In the genomic region with DNA sequence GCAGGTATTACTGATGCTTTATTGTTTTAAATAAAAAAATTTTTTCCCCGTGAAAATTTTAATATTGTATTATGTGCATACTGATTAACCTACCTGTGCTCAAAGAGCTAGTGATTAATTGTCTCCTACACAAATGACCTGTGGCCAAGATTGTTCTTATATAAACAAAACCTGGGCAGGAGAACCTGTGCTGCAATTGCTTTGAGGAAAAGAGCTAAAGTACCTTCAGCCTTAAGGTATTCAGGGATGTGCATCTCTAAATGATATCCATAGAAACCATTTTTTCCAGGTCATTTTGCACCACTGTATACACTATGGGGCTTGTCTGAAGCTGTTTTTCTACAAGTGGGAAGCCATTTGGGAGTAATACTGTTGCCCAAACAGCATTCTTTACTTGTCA, we compare ENCODE assay signal across 1 cellular context.
TF ChIP-seq lines count a peak whose summit lies in the region.

No MANE protein-coding gene starts in this region.

TF ChIP-seq in HepG2, 621 proteins besides CTCF, POLR2A, EP300 and RAD21 (continued from another document):
- TF ChIP-seq, protein P1, sequence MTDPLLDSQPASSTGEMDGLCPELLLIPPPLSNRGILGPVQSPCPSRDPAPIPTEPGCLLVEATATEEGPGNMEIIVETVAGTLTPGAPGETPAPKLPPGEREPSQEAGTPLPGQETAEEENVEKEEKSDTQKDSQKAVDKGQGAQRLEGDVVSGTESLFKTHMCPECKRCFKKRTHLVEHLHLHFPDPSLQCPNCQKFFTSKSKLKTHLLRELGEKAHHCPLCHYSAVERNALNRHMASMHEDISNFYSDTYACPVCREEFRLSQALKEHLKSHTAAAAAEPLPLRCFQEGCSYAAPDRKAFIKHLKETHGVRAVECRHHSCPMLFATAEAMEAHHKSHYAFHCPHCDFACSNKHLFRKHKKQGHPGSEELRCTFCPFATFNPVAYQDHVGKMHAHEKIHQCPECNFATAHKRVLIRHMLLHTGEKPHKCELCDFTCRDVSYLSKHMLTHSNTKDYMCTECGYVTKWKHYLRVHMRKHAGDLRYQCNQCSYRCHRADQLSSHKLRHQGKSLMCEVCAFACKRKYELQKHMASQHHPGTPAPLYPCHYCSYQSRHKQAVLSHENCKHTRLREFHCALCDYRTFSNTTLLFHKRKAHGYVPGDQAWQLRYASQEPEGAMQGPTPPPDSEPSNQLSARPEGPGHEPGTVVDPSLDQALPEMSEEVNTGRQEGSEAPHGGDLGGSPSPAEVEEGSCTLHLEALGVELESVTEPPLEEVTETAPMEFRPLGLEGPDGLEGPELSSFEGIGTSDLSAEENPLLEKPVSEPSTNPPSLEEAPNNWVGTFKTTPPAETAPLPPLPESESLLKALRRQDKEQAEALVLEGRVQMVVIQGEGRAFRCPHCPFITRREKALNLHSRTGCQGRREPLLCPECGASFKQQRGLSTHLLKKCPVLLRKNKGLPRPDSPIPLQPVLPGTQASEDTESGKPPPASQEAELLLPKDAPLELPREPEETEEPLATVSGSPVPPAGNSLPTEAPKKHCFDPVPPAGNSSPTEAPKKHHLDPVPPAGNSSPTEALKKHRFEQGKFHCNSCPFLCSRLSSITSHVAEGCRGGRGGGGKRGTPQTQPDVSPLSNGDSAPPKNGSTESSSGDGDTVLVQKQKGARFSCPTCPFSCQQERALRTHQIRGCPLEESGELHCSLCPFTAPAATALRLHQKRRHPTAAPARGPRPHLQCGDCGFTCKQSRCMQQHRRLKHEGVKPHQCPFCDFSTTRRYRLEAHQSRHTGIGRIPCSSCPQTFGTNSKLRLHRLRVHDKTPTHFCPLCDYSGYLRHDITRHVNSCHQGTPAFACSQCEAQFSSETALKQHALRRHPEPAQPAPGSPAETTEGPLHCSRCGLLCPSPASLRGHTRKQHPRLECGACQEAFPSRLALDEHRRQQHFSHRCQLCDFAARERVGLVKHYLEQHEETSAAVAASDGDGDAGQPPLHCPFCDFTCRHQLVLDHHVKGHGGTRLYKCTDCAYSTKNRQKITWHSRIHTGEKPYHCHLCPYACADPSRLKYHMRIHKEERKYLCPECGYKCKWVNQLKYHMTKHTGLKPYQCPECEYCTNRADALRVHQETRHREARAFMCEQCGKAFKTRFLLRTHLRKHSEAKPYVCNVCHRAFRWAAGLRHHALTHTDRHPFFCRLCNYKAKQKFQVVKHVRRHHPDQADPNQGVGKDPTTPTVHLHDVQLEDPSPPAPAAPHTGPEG (CRISPR knock-in tag; IDR thresholded peaks at IDR 0.05): no peak
- TF ChIP-seq THAP11 (CRISPR knock-in tag; IDR thresholded peaks at IDR 0.05) (no peak), ZNF160 (CRISPR knock-in tag; IDR thresholded peaks at IDR 0.05) (no peak), ZNF496 (CRISPR knock-in tag; IDR thresholded peaks at IDR 0.05; ENCODE audit: insufficient replicate concordance) (no peak), ZNF337 (CRISPR knock-in tag; IDR thresholded peaks at IDR 0.05; ENCODE audit: borderline replicate concordance, low read depth) (no peak), ADNP (CRISPR knock-in tag; IDR thresholded peaks at IDR 0.05) (no peak), ZNF761 (CRISPR knock-in tag; conservative IDR thresholded peaks at IDR 0.05) (no peak), ZNF687 (CRISPR knock-in tag; IDR thresholded peaks at IDR 0.05) (no peak)
